ENCODE assay signal across 2 cellular contexts in the genomic region with DNA sequence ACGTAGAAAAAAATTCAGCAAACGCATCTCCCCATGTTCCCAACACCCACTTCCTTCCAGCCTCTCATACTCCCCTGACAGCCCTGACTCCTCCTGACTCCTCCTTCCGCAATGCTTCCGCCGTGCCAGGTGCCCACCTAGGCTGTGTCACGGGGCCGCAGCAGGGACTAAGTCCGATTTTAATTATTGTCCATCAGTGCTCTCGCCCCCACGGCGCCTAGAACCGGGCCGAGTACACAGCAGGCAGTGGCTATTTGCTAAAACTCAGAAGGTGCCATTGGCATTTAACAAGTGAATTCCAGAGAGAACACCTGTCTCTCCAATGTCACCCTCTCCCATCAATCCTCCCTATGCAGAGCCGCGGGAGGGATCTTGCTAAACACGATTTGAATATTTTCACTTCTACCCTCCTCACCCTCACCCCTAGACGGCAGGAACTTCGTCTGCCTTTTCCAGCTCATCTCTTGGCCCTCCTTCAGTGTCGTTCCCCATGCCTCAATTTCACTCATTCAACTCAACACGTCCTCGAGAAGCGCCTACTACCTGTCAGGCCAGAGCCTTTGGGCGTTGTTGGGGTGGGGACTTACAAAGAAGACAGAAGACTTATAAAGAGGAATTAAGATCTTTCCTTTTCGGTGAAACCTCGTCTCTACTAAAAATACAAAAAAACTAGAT.
TF ChIP-seq lines count a peak whose summit lies in the region.

No MANE protein-coding gene starts in this region.

TF ChIP-seq in SK-N-SH, 30 proteins besides CTCF, POLR2A, EP300 and RAD21 (continued from another document):
- TF ChIP-seq, protein P1, sequence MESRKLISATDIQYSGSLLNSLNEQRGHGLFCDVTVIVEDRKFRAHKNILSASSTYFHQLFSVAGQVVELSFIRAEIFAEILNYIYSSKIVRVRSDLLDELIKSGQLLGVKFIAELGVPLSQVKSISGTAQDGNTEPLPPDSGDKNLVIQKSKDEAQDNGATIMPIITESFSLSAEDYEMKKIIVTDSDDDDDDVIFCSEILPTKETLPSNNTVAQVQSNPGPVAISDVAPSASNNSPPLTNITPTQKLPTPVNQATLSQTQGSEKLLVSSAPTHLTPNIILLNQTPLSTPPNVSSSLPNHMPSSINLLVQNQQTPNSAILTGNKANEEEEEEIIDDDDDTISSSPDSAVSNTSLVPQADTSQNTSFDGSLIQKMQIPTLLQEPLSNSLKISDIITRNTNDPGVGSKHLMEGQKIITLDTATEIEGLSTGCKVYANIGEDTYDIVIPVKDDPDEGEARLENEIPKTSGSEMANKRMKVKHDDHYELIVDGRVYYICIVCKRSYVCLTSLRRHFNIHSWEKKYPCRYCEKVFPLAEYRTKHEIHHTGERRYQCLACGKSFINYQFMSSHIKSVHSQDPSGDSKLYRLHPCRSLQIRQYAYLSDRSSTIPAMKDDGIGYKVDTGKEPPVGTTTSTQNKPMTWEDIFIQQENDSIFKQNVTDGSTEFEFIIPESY (IDR thresholded peaks at IDR 0.05; ENCODE audit: borderline replicate concordance, low read depth): no peak
- TF ChIP-seq, protein P2, sequence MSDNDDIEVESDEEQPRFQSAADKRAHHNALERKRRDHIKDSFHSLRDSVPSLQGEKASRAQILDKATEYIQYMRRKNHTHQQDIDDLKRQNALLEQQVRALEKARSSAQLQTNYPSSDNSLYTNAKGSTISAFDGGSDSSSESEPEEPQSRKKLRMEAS (IDR thresholded peaks at IDR 0.05; ENCODE audit: low read depth): no peak
- TF ChIP-seq MXI1 (IDR thresholded peaks at IDR 0.05; ENCODE audit: low read depth, low read length): no peak
- no peak for TF ChIP-seq RCOR1 (IDR thresholded peaks at IDR 0.05; ENCODE audit: low read length)
- TF ChIP-seq, protein P3, sequence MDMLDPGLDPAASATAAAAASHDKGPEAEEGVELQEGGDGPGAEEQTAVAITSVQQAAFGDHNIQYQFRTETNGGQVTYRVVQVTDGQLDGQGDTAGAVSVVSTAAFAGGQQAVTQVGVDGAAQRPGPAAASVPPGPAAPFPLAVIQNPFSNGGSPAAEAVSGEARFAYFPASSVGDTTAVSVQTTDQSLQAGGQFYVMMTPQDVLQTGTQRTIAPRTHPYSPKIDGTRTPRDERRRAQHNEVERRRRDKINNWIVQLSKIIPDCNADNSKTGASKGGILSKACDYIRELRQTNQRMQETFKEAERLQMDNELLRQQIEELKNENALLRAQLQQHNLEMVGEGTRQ (IDR thresholded peaks at IDR 0.05; ENCODE audit: borderline replicate concordance, low read depth, low read length): no peak
- TF ChIP-seq, protein P4, sequence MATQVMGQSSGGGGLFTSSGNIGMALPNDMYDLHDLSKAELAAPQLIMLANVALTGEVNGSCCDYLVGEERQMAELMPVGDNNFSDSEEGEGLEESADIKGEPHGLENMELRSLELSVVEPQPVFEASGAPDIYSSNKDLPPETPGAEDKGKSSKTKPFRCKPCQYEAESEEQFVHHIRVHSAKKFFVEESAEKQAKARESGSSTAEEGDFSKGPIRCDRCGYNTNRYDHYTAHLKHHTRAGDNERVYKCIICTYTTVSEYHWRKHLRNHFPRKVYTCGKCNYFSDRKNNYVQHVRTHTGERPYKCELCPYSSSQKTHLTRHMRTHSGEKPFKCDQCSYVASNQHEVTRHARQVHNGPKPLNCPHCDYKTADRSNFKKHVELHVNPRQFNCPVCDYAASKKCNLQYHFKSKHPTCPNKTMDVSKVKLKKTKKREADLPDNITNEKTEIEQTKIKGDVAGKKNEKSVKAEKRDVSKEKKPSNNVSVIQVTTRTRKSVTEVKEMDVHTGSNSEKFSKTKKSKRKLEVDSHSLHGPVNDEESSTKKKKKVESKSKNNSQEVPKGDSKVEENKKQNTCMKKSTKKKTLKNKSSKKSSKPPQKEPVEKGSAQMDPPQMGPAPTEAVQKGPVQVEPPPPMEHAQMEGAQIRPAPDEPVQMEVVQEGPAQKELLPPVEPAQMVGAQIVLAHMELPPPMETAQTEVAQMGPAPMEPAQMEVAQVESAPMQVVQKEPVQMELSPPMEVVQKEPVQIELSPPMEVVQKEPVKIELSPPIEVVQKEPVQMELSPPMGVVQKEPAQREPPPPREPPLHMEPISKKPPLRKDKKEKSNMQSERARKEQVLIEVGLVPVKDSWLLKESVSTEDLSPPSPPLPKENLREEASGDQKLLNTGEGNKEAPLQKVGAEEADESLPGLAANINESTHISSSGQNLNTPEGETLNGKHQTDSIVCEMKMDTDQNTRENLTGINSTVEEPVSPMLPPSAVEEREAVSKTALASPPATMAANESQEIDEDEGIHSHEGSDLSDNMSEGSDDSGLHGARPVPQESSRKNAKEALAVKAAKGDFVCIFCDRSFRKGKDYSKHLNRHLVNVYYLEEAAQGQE (IDR thresholded peaks at IDR 0.05; ENCODE audit: low read depth, low read length): no peak
TF ChIP-seq in SK-N-SH: peak in this region for 0.

TF ChIP-seq in SK-N-SH treated with all-trans-retinoic acid at 6 μM for 48 hours, 23 proteins besides CTCF, POLR2A, EP300 and RAD21 (continued from another document):
- TF ChIP-seq, protein P5, sequence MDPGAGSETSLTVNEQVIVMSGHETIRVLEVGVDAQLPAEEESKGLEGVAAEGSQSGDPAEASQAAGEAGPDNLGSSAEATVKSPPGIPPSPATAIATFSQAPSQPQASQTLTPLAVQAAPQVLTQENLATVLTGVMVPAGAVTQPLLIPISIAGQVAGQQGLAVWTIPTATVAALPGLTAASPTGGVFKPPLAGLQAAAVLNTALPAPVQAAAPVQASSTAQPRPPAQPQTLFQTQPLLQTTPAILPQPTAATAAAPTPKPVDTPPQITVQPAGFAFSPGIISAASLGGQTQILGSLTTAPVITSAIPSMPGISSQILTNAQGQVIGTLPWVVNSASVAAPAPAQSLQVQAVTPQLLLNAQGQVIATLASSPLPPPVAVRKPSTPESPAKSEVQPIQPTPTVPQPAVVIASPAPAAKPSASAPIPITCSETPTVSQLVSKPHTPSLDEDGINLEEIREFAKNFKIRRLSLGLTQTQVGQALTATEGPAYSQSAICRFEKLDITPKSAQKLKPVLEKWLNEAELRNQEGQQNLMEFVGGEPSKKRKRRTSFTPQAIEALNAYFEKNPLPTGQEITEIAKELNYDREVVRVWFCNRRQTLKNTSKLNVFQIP (CRISPR knock-in tag; IDR thresholded peaks at IDR 0.05; ENCODE audit: borderline replicate concordance, low read depth): no peak
- TF ChIP-seq ZFP3 (CRISPR knock-in tag; IDR thresholded peaks at IDR 0.05) (no peak), OSR1 (CRISPR knock-in tag; IDR thresholded peaks at IDR 0.05) (no peak)
